Comparison of ENCODE assay signal across 8 cellular contexts in the genomic region with DNA sequence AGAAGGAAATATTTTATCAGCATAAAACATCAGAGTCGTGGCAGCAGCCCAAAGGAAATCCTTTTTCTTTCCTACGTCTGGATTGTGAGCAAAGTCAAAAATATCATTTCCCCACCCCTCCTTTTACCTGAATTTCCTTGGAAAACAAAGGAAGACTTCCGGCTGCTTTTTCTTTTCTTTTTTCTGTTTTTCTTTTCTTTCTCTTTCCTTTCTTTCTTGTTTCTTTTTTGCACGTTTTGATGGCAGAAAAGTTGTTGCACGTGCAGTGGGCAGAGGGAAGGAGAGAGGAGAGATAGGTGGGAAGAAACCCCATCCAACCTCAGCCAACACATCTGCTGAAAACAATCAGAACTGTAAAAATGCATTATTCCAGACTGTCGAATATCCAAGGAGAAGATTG. TPM values are rescaled to one million over a fixed set of nuclear protein-coding genes. Genes with fewer than 3 reads are reported as not detected.
A peak's percentile ranks its signal among the peaks of the same experiment; 100 is the strongest.
DNase-seq lines count a peak whose midpoint lies in the region; ATAC-seq, FAIRE-seq and TF ChIP-seq lines count a peak whose summit lies in the region.

No MANE protein-coding gene starts in this region.

- H3K9me3 ChIP-seq in HCT116 (ENCODE audit: control insufficient read depth in 1 of 2, insufficient read depth in 1 of 2, low read depth in 1 of 2, low read length in 2 of 2): no peaks in the 10 kb centered on the region
- H3K9me3 ChIP-seq in iPS-18a (ENCODE audit: control insufficient read depth, low read depth, low read length): no peaks in the 10 kb centered on the region
- no peaks in the 10 kb centered on the region for H3K9me3 ChIP-seq in spleen

- 3 to 5% (median 3%) methylated on average over 6 of the region's 6 CpGs for WGBS in spleen, 5 donors

- H3K27ac ChIP-seq in HCT116 (ENCODE audit: low read depth, low read length) (peak overlapping the region; percentile 75; the same call in 1 of the 2 replicates), iPS-18a (ENCODE audit: low read length) (peak overlapping the region; percentile 54), spleen (peak overlapping the region; percentile 77 to 91 (median 87))

- H3K36me3 ChIP-seq in HCT116 (ENCODE audit: control insufficient read depth in 1 of 2, insufficient read depth in 2 of 2, low read length in 2 of 2): no peaks in the 10 kb centered on the region
- H3K36me3 ChIP-seq in iPS-18a (ENCODE audit: control insufficient read depth, low read depth, low read length): no peaks in the 10 kb centered on the region
- H3K36me3 ChIP-seq in spleen: no peaks in the 10 kb centered on the region

- peak overlapping the region; percentile 80 to 83 for H3K4me3 ChIP-seq in HCT116 (replicated peaks in 1 of 2; ENCODE audit: low read depth in 1 of 2, low read length in 2 of 2)
- H3K4me3 ChIP-seq in iPS-18a (ENCODE audit: low read length): peak overlapping the region; percentile 85
- H3K4me3 ChIP-seq in spleen: peak overlapping the region; percentile 61 to 96 (median 84)

- BruUV-seq in HCT116 (replicated peaks; lab: Mats Ljungman, UMichigan): TSS peak; percentile 81

- TF ChIP-seq CTCF in HCT116 (IDR thresholded peaks at IDR 0.05 in 2 of 3, conservative IDR thresholded peaks at IDR 0.05 in 1 of 3; ENCODE audit: borderline replicate concordance in 1 of 3, insufficient read depth in 1 of 3, low read depth in 2 of 3, low read length in 2 of 3) (no peak), spleen (IDR thresholded peaks at IDR 0.05 in 8 of 11, conservative IDR thresholded peaks at IDR 0.05 in 3 of 11) (no peak)

- H3K9ac ChIP-seq in HCT116 (ENCODE audit: low read length): peak overlapping the region; percentile 84
- peak overlapping the region; percentile 83 for H3K9ac ChIP-seq in iPS-18a (ENCODE audit: low read length)

- H3K36me3 Mint-ChIP-seq in activated CD8-positive, alpha-beta T cell treated with anti-CD3 and anti-CD28 coated beads, Interleukin-2, amount 10 ng/mL, durations not matched to agents 7 days and 5 days (ENCODE audit: low read depth): peaks cover 11% of the 10 kb centered on the region

- H3K9me2 ChIP-seq in HCT116 (ENCODE audit: insufficient read depth): no peaks in the 10 kb centered on the region

- H3K4me1 ChIP-seq in HCT116 (ENCODE audit: control insufficient read depth in 1 of 2, insufficient read depth in 2 of 2, low read length in 2 of 2): peaks cover 3 to 35% of the 10 kb centered on the region in 2 experiments; a peak in 3 of 4 replicates
- peaks cover 10% of the 10 kb centered on the region for H3K4me1 ChIP-seq in iPS-18a (ENCODE audit: control insufficient read depth, low read depth, low read length)
- peaks cover 0 to 66% (median 41%) of the 10 kb centered on the region in 6 donors for H3K4me1 ChIP-seq in spleen

- H3K4me1 Mint-ChIP-seq in activated CD8-positive, alpha-beta T cell treated with anti-CD3 and anti-CD28 coated beads, Interleukin-2, amount 10 ng/mL, durations not matched to agents 7 days and 5 days (ENCODE audit: low read depth): peaks cover 42% of the 10 kb centered on the region

- peaks cover 33% of the 10 kb centered on the region for H3K27me3 Mint-ChIP-seq in activated CD8-positive, alpha-beta T cell treated with anti-CD3 and anti-CD28 coated beads, Interleukin-2, amount 10 ng/mL, durations not matched to agents 7 days and 5 days (ENCODE audit: low read depth)

- TF ChIP-seq POLR2A in HCT116 (IDR thresholded peaks at IDR 0.05; ENCODE audit: borderline replicate concordance, extremely low read depth, insufficient read depth, insufficient read length) (no peak), spleen (IDR thresholded peaks at IDR 0.05) (no peak)

- FAIRE-seq in frontal cortex (lab: Jason Lieb, UNC): no peak

- POLR2A ChIA-PET in HCT116 (lab: Charles Lee): interaction anchor here (0.6 to 1.3 kb wide), 22 partner anchors 8 to 203 kb away, joined by 3 to 10 read pairs (median 4); no protein-coding TSS in a partner anchor
- POLR2A ChIA-PET in activated CD8-positive, alpha-beta T cell treated with anti-CD3 and anti-CD28 coated beads, Interleukin-2, amount 10 ng/mL, durations not matched to agents 7 days and 5 days (lab: Charles Lee): no interaction called here

- RAD21 ChIA-PET in HCT116 (lab: Charles Lee; ENCODE audit: low non-redundant PET in 1 of 2, low total read pairs in 2 of 2, uncharacterized antibody in 2 of 2, unreplicated experiment in 2 of 2): interaction anchor here in 1 of 2 experiments (0.6 kb wide), 1 partner anchor 73 kb away, joined by 3 read pairs; no protein-coding TSS in a partner anchor

- H3K79me2 ChIP-seq in HCT116 (ENCODE audit: insufficient read depth, low read length): peaks cover 40% of the 10 kb centered on the region

- no peak for ATAC-seq in HCT116
- no peak for ATAC-seq in activated CD8-positive, alpha-beta T cell treated with anti-CD3 and anti-CD28 coated beads, Interleukin-2, amount 10 ng/mL, durations not matched to agents 7 days and 5 days

- no peak for TF ChIP-seq RAD21 in HCT116 (IDR thresholded peaks at IDR 0.05; ENCODE audit: low read depth)

- no peaks in the 10 kb centered on the region for H4K20me1 ChIP-seq in HCT116 (ENCODE audit: insufficient read depth)

- H3K27me3 ChIP-seq in HCT116 (ENCODE audit: insufficient read depth, low read length) (no peaks in the 10 kb centered on the region), iPS-18a (ENCODE audit: control insufficient read depth, insufficient read depth, low read length) (peaks cover 21% of the 10 kb centered on the region), spleen (replicated peaks in 1 of 7) (peaks cover 0 to 38% (median 7%) of the 10 kb centered on the region in 7 donors)

- no peaks in the 10 kb centered on the region for H3K9me3 Mint-ChIP-seq in activated CD8-positive, alpha-beta T cell treated with anti-CD3 and anti-CD28 coated beads, Interleukin-2, amount 10 ng/mL, durations not matched to agents 7 days and 5 days (ENCODE audit: insufficient read depth)

- CTCF ChIA-PET in HCT116 (lab: Charles Lee): interaction anchor here (1.0 kb wide), 1 partner anchor 128 kb away, joined by 4 read pairs; no protein-coding TSS in a partner anchor
- CTCF ChIA-PET in activated CD8-positive, alpha-beta T cell treated with anti-CD3 and anti-CD28 coated beads, Interleukin-2, amount 10 ng/mL, durations not matched to agents 7 days and 5 days (lab: Charles Lee): interaction anchor here (0.9 to 1.8 kb wide), 3 partner anchors 126 to 156 kb away, joined by 3 to 8 read pairs (median 3); no protein-coding TSS in a partner anchor

- intact Hi-C loops in HCT116 (cut with micrococcal nuclease): loop anchor here (2.0 to 10.0 kb wide), 4 partner anchors 68 to 198 kb away; no protein-coding TSS in a partner anchor
- intact Hi-C loops in spleen (cut with DNase I; ENCODE audit: low total_unique reads): loop anchor here (5.0 to 10.0 kb wide), 2 partner anchors 122 to 196 kb away; no protein-coding TSS in a partner anchor

- peak overlapping the region; percentile 6 for H2AFZ ChIP-seq in HCT116 (ENCODE audit: low read depth, low read length, poor library complexity, severe bottlenecking)

- H3K4me3 Mint-ChIP-seq in activated CD8-positive, alpha-beta T cell treated with anti-CD3 and anti-CD28 coated beads, Interleukin-2, amount 10 ng/mL, durations not matched to agents 7 days and 5 days: peak overlapping the region; percentile 93

- peak overlapping the region; percentile 81 for H3K27ac Mint-ChIP-seq in activated CD8-positive, alpha-beta T cell treated with anti-CD3 and anti-CD28 coated beads, Interleukin-2, amount 10 ng/mL, durations not matched to agents 7 days and 5 days

- H3K4me2 ChIP-seq in HCT116 (ENCODE audit: low read length): peak overlapping the region; percentile 88

- DNase-seq in HCT116 (ENCODE audit: low read depth, low spot score) (no peak), spleen (no peak), T-helper 9 cell (no peak), frontal cortex (ENCODE audit: low spot score in 2 of 2) (no peak)
- no peak for DNase-seq in activated CD8-positive, alpha-beta T cell treated with anti-CD3 and anti-CD28 coated beads, Interleukin-2, amount 10 ng/mL, durations not matched to agents 7 days and 5 days
- no peak for DNase-seq in stimulated activated CD4-positive, alpha-beta T cell treated with anti-CD3 and anti-CD28 coated beads, Interleukin-15, amount 100 ng/mL, for 24 hours
- DNase-seq in stimulated activated CD4-positive, alpha-beta T cell treated with anti-CD3 and anti-CD28 coated beads, Interleukin-4, amount 100 ng/mL, for 4 hours: no peak

TF ChIP-seq in HCT116, 20 proteins besides CTCF, POLR2A, EP300 and RAD21 (continues in another document):
- TF ChIP-seq, protein P1, sequence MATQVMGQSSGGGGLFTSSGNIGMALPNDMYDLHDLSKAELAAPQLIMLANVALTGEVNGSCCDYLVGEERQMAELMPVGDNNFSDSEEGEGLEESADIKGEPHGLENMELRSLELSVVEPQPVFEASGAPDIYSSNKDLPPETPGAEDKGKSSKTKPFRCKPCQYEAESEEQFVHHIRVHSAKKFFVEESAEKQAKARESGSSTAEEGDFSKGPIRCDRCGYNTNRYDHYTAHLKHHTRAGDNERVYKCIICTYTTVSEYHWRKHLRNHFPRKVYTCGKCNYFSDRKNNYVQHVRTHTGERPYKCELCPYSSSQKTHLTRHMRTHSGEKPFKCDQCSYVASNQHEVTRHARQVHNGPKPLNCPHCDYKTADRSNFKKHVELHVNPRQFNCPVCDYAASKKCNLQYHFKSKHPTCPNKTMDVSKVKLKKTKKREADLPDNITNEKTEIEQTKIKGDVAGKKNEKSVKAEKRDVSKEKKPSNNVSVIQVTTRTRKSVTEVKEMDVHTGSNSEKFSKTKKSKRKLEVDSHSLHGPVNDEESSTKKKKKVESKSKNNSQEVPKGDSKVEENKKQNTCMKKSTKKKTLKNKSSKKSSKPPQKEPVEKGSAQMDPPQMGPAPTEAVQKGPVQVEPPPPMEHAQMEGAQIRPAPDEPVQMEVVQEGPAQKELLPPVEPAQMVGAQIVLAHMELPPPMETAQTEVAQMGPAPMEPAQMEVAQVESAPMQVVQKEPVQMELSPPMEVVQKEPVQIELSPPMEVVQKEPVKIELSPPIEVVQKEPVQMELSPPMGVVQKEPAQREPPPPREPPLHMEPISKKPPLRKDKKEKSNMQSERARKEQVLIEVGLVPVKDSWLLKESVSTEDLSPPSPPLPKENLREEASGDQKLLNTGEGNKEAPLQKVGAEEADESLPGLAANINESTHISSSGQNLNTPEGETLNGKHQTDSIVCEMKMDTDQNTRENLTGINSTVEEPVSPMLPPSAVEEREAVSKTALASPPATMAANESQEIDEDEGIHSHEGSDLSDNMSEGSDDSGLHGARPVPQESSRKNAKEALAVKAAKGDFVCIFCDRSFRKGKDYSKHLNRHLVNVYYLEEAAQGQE (IDR thresholded peaks at IDR 0.05; ENCODE audit: low read depth): no peak

RNA-seq across cellular contexts. Expression of a gene that starts 0.5 kb away (rescaled TPM):
- total RNA-seq in HCT116 (2021; ENCODE audit: unreplicated experiment) (182 TPM), spleen (100 to 1,000 TPM in 1 of 7 donors, 10 to 100 TPM in 6; 58.4 to 115 (median 87.2) TPM), frontal cortex (11.8 TPM)
- 54.4 and 70.8 TPM in 2 replicates for polyA plus RNA-seq in HCT116 (2012)
- total RNA-seq in activated CD8-positive, alpha-beta T cell treated with anti-CD3 and anti-CD28 coated beads, Interleukin-2, amount 10 ng/mL, durations not matched to agents 7 days and 5 days: 100 to 1,000 TPM in 1 of 2 experiments, 10 to 100 TPM in 1; 90.4 to 101 TPM
- 10 to 100 TPM; 21.3 to 33.7 (median 23.8) TPM for polyA plus RNA-seq in spleen
